16 cellular contexts compared by ENCODE assay signal in the genomic region with DNA sequence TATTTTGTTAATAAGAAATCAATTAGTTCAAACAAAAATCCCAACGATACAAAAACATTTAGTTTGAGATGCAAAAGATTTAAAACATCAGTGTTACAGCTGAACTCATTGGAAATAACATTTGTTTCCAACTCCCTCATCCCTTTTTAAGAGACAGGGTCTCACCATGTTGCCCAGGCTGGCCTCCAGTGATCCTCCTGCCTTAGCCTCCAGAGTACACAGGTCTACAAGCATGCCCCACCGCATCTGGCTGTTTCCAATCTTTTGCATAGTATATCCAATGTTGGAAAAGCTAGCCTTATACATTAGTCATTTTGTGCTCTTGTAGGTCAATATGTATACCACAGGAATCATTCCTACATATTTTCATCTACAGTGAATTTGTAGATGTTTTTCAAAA.
"Had no signal": no experiment of that assay in that cellular context is flagged by ENCODE, and none has a peak within 500 bp of the region (broad histone marks: within the 10 kb centered on the region; RNA-seq: fewer than 3 reads in every experiment).

No MANE protein-coding gene starts in this region.

- H3K4me3 Mint-ChIP-seq: activated T-helper 1 cell treated with anti-CD3 and anti-CD28 coated beads, Interleukin-12 subunit alpha, Interleukin-12 subunit beta, Interleukin-2, Interleukin-4 antibody, amounts not matched to agents 30 ng/mL and 10 ng/mL and 1 ng/mL, durations not matched to agents 14 hours and 24 hours and 36 hours; nephron had no signal

- H3K27ac Mint-ChIP-seq: activated T-helper 1 cell treated with anti-CD3 and anti-CD28 coated beads, Interleukin-12 subunit alpha, Interleukin-12 subunit beta, Interleukin-2, Interleukin-4 antibody, amounts not matched to agents 30 ng/mL and 10 ng/mL and 1 ng/mL, durations not matched to agents 14 hours and 24 hours and 36 hours; nephron had no signal

- DNase-seq: activated CD8-positive, alpha-beta memory T cell treated with anti-CD3 and anti-CD28 coated beads, Interleukin-2, amount 50 U/mL, for 4 hours; aorta; cortex of kidney; head of caudate nucleus; kidney; midbrain; posterior cingulate gyrus; retina; stimulated activated CD4-positive, alpha-beta T cell treated with anti-CD3 and anti-CD28 coated beads, Interleukin-1b, Interleukin-23, amount 100 ng/mL, for 48 hours; stimulated activated CD8-positive, alpha-beta memory T cell treated with anti-CD3 and anti-CD28 coated beads, Interleukin-4, amount 100 ng/mL, for 48 hours; stimulated activated naive CD8-positive, alpha-beta T cell treated with anti-CD3 and anti-CD28 coated beads, Interleukin-15, Interleukin-2, amounts not matched to agents 100 U/mL and 50 U/mL, for 24 hours; T-helper 2 cell; WERI-Rb-1 had no signal

- ATAC-seq: left lobe of liver; stimulated activated naive CD8-positive, alpha-beta T cell treated with anti-CD3 and anti-CD28 coated beads, Interleukin-15, Interleukin-2, amounts not matched to agents 100 U/mL and 50 U/mL, for 24 hours had no signal

- H3K4me1 Mint-ChIP-seq: nephron had no signal

- H3K9me3 Mint-ChIP-seq: activated T-helper 1 cell treated with anti-CD3 and anti-CD28 coated beads, Interleukin-12 subunit alpha, Interleukin-12 subunit beta, Interleukin-2, Interleukin-4 antibody, amounts not matched to agents 30 ng/mL and 10 ng/mL and 1 ng/mL, durations not matched to agents 14 hours and 24 hours and 36 hours; nephron had no signal
